Comparison of ENCODE assay signal across 8 cellular contexts in genomic region chr15:94229591-94230365, GRCh38. TPM values are rescaled to one million over a fixed set of nuclear protein-coding genes. Genes with fewer than 3 reads are reported as not detected.
A peak's percentile ranks its signal among the peaks of the same experiment; 100 is the strongest.
DNase-seq lines count a peak whose midpoint lies in the region; ATAC-seq and TF ChIP-seq lines count a peak whose summit lies in the region.

No MANE protein-coding gene starts in this region.

- H3K4me3 Mint-ChIP-seq in Calu3 (ENCODE audit: low read depth, unreplicated experiment) = peak overlapping the region; percentile 77
- peak overlapping the region; percentile 84 for H3K4me3 Mint-ChIP-seq in activated CD8-positive, alpha-beta memory T cell treated with anti-CD3 and anti-CD28 coated beads, Interleukin-2, amount 10 ng/mL, durations not matched to agents 7 days and 5 days
- peak overlapping the region; percentile 79 to 97 (median 95) for H3K4me3 Mint-ChIP-seq in naive B cell
- no peak overlapping the region for H3K4me3 Mint-ChIP-seq in osteocyte (ENCODE audit: unreplicated experiment)

- H3K36me3 Mint-ChIP-seq in Calu3 (ENCODE audit: insufficient read depth, unreplicated experiment) (peaks cover 26% of the 10 kb centered on the region), naive B cell (no peaks in the 10 kb centered on the region), osteocyte (ENCODE audit: unreplicated experiment) (no peaks in the 10 kb centered on the region)
- peaks cover 33% of the 10 kb centered on the region for H3K36me3 Mint-ChIP-seq in activated CD8-positive, alpha-beta memory T cell treated with anti-CD3 and anti-CD28 coated beads, Interleukin-2, amount 10 ng/mL, durations not matched to agents 7 days and 5 days

- H3K9ac ChIP-seq in HUES48 (ENCODE audit: low read depth, low read length) = no peak overlapping the region

- no peak for DNase-seq in Calu3
- peak; percentile 88 for DNase-seq in activated CD8-positive, alpha-beta memory T cell treated with anti-CD3 and anti-CD28 coated beads, Interleukin-2, amount 10 ng/mL, durations not matched to agents 7 days and 5 days
- DNase-seq in naive B cell = peak; percentile 78
- DNase-seq in NCI-H2081 (lab: John Stamatoyannopoulos, UW) = no peak
- DNase-seq in NCI-H2227 treated with DMSO at 0.1 percent for 48 hours (lab: John Stamatoyannopoulos, UW) = no peak
- DNase-seq in osteocyte (ENCODE audit: extremely low spot score, unreplicated experiment) = no peak

- H3K27ac ChIP-seq in HUES48 (ENCODE audit: low read depth, low read length) = no peak overlapping the region

- peaks cover 35% of the 10 kb centered on the region for H3K27me3 ChIP-seq in HUES48 (ENCODE audit: control insufficient read depth, insufficient read depth, low read length)

- peak; percentile 52 for ATAC-seq in GM21423 (IDR thresholded peaks at IDR 0.05; ENCODE audit: unreplicated experiment)
- ATAC-seq in activated CD8-positive, alpha-beta memory T cell treated with anti-CD3 and anti-CD28 coated beads, Interleukin-2, amount 10 ng/mL, durations not matched to agents 7 days and 5 days = peak; percentile 45
- peak; percentile 51 to 56 for ATAC-seq in naive B cell (ENCODE audit: low read depth in 2 of 2)

- peaks cover 32% of the 10 kb centered on the region for H3K4me1 ChIP-seq in HUES48 (ENCODE audit: control insufficient read depth, insufficient read depth, low read length)

- CTCF ChIA-PET in Calu3 (lab: Charles Lee) = interaction anchor here (0.8 to 2.5 kb wide), 3 partner anchors 11 to 98 kb away, joined by 3 to 13 read pairs (median 4); no protein-coding TSS in a partner anchor
- CTCF ChIA-PET in activated CD8-positive, alpha-beta memory T cell treated with anti-CD3 and anti-CD28 coated beads, Interleukin-2, amount 10 ng/mL, durations not matched to agents 7 days and 5 days (lab: Charles Lee) = interaction anchor here (0.6 to 8.4 kb wide), 13 partner anchors 22 to 1250 kb away, joined by 3 to 95 read pairs (median 5); no protein-coding TSS in a partner anchor

- H3K9me3 Mint-ChIP-seq in Calu3 (ENCODE audit: low read depth, unreplicated experiment) (no peaks in the 10 kb centered on the region), naive B cell (no peaks in the 10 kb centered on the region), osteocyte (ENCODE audit: unreplicated experiment) (no peaks in the 10 kb centered on the region)
- no peaks in the 10 kb centered on the region for H3K9me3 Mint-ChIP-seq in activated CD8-positive, alpha-beta memory T cell treated with anti-CD3 and anti-CD28 coated beads, Interleukin-2, amount 10 ng/mL, durations not matched to agents 7 days and 5 days (ENCODE audit: low read depth)

- no TSS peak for BruUV-seq in Calu3 (replicated peaks; lab: Mats Ljungman, UMichigan)

- H3K4me1 Mint-ChIP-seq in Calu3 (ENCODE audit: low read depth, unreplicated experiment) = peaks cover 34% of the 10 kb centered on the region
- peaks cover 57% of the 10 kb centered on the region for H3K4me1 Mint-ChIP-seq in activated CD8-positive, alpha-beta memory T cell treated with anti-CD3 and anti-CD28 coated beads, Interleukin-2, amount 10 ng/mL, durations not matched to agents 7 days and 5 days
- peaks cover 42 to 48% (median 47%) of the 10 kb centered on the region in 3 donors for H3K4me1 Mint-ChIP-seq in naive B cell
- peaks cover 10% of the 10 kb centered on the region for H3K4me1 Mint-ChIP-seq in osteocyte (ENCODE audit: unreplicated experiment)

- H3K27ac Mint-ChIP-seq in Calu3 (ENCODE audit: unreplicated experiment) (peak overlapping the region; percentile 93), naive B cell (peak overlapping the region; percentile 83 to 99 (median 97)), osteocyte (ENCODE audit: unreplicated experiment) (no peak overlapping the region)
- H3K27ac Mint-ChIP-seq in activated CD8-positive, alpha-beta memory T cell treated with anti-CD3 and anti-CD28 coated beads, Interleukin-2, amount 10 ng/mL, durations not matched to agents 7 days and 5 days = peak overlapping the region; percentile 92

- no peaks in the 10 kb centered on the region for H3K9me3 ChIP-seq in HUES48 (ENCODE audit: control insufficient read depth, insufficient read depth, low read length)

- H3K36me3 ChIP-seq in HUES48 (ENCODE audit: control insufficient read depth, insufficient read depth, low read length) = no peaks in the 10 kb centered on the region

- TF ChIP-seq CTCF in Calu3 (IDR thresholded peaks at IDR 0.05; ENCODE audit: unreplicated experiment) (no peak), osteocyte (IDR thresholded peaks at IDR 0.05) (no peak)

- peak overlapping the region; percentile 82; the same call in 1 of the 2 replicates for H3K4me3 ChIP-seq in HUES48 (ENCODE audit: low read depth, low read length)

- H3K27me3 Mint-ChIP-seq in Calu3 (ENCODE audit: unreplicated experiment) (no peaks in the 10 kb centered on the region), naive B cell (no peaks in the 10 kb centered on the region), osteocyte (ENCODE audit: unreplicated experiment) (peaks cover 29% of the 10 kb centered on the region)
- H3K27me3 Mint-ChIP-seq in activated CD8-positive, alpha-beta memory T cell treated with anti-CD3 and anti-CD28 coated beads, Interleukin-2, amount 10 ng/mL, durations not matched to agents 7 days and 5 days = no peaks in the 10 kb centered on the region

- intact Hi-C loops in Calu3 (cut with micrococcal nuclease; ENCODE audit: unreplicated experiment) = loop anchor here (2.0 kb wide), 3 partner anchors 31 to 95 kb away; no protein-coding TSS in a partner anchor

RNA-seq across cellular contexts. Expression of gene MCTP2, which starts 1.6 kb away (rescaled TPM):
- total RNA-seq in Calu3 (2022) = 30.1 and 40.5 TPM in 2 replicates
- 10 to 100 TPM; 67.2 to 83.8 TPM for total RNA-seq in activated CD8-positive, alpha-beta memory T cell treated with anti-CD3 and anti-CD28 coated beads, Interleukin-2, amount 10 ng/mL, durations not matched to agents 7 days and 5 days
- polyA plus RNA-seq in naive B cell (ENCODE audit: low read depth in 6 of 6) = 10 to 100 TPM; 12.7 to 30.5 (median 17.5) TPM
- 0.26 and 0.32 TPM in 2 replicates for total RNA-seq in osteocyte

Comparison
In these comparisons a context has a peak if more than half of its experiments do, and no peak if none do; other contexts are left out.
1. DNase-seq: peak in activated CD8-positive, alpha-beta memory T cell treated with anti-CD3 and anti-CD28 coated beads, Interleukin-2, amount 10 ng/mL, durations not matched to agents 7 days and 5 days (single experiment) and naive B cell (single experiment); none in Calu3 (single experiment), NCI-H2081 (0 of 2), NCI-H2227 treated with DMSO at 0.1 percent for 48 hours (single experiment) and osteocyte (single experiment).
2. RNA of gene MCTP2, which starts 1.6 kb away (total RNA-seq): 67.2 to 83.8 TPM in activated CD8-positive, alpha-beta memory T cell treated with anti-CD3 and anti-CD28 coated beads, Interleukin-2, amount 10 ng/mL, durations not matched to agents 7 days and 5 days and 30.1 to 40.5 TPM in Calu3; 0.26 to 0.32 TPM in osteocyte; every median in the first group is over 10 times any median in the second.
3. Peak in every context shown above with its lines, with median percentiles within 50 percentile points of each other: ATAC-seq.